1 cellular context compared by ENCODE assay signal in genomic region chr20:1185781-1186334, GRCh38.
TF ChIP-seq lines count a peak whose summit lies in the region.

No MANE protein-coding gene starts in this region.

TF ChIP-seq in HepG2, 621 proteins besides CTCF, POLR2A, EP300 and RAD21 (continued from another document and continues in another):
- TF ChIP-seq MZF1 (CRISPR knock-in tag; IDR thresholded peaks at IDR 0.05; ENCODE audit: borderline replicate concordance) (0 out of 2 replicates have a peak, but pooled peaks have one; percentile 43), POGZ (CRISPR knock-in tag; IDR thresholded peaks at IDR 0.05) (0 out of 2 replicates have a peak, but pooled peaks have one; percentile 38), MED1 (CRISPR knock-in tag; IDR thresholded peaks at IDR 0.05) (no peak), MEIS1 (CRISPR knock-in tag; IDR thresholded peaks at IDR 0.05; ENCODE audit: borderline replicate concordance) (no peak), SPEN (CRISPR knock-in tag; IDR thresholded peaks at IDR 0.05; ENCODE audit: low read depth) (peak; percentile 18; the same call in 1 of the 2 replicates), SRSF1 (optimal IDR thresholded peaks at IDR 0.05; ENCODE audit: low read depth, low read length) (peak; percentile 41), KLF9 (CRISPR knock-in tag; IDR thresholded peaks at IDR 0.05; ENCODE audit: low read depth) (no peak), NR2F6 (IDR thresholded peaks at IDR 0.05) (no peak), NR2F6 (CRISPR knock-in tag; IDR thresholded peaks at IDR 0.05) (peak; percentile 26; the same call in 1 of the 2 replicates), KDM3A (CRISPR knock-in tag; IDR thresholded peaks at IDR 0.05; ENCODE audit: low read depth) (peak; percentile 78), XBP1 (CRISPR knock-in tag; IDR thresholded peaks at IDR 0.05) (no peak), ZNF710 (CRISPR knock-in tag; IDR thresholded peaks at IDR 0.05; ENCODE audit: borderline replicate concordance) (peak; percentile 53; the same call in 1 of the 2 replicates), ARID5B (CRISPR knock-in tag; IDR thresholded peaks at IDR 0.05) (peak; percentile 26; the same call in 1 of the 2 replicates), TSC22D2 (CRISPR knock-in tag; IDR thresholded peaks at IDR 0.05; ENCODE audit: borderline replicate concordance) (peak; percentile 52; the same call in 1 of the 2 replicates), ZNF598 (CRISPR knock-in tag; IDR thresholded peaks at IDR 0.05; ENCODE audit: borderline replicate concordance) (0 out of 2 replicates have a peak, but pooled peaks have one; percentile 46), DR1 (CRISPR knock-in tag; IDR thresholded peaks at IDR 0.05) (no peak), REPIN1 (CRISPR knock-in tag; IDR thresholded peaks at IDR 0.05; ENCODE audit: borderline replicate concordance, low read depth) (no peak), PHF8 (CRISPR knock-in tag; IDR thresholded peaks at IDR 0.05) (peak; percentile 47), PATZ1 (CRISPR knock-in tag; IDR thresholded peaks at IDR 0.05) (peak; percentile 86), ZKSCAN5 (CRISPR knock-in tag; IDR thresholded peaks at IDR 0.05) (no peak), GABPB1 (CRISPR knock-in tag; IDR thresholded peaks at IDR 0.05) (no peak; the same call in 1 of the 2 replicates), GABPA (IDR thresholded peaks at IDR 0.05; ENCODE audit: low read depth, low read length) (no peak), GABPA (CRISPR knock-in tag; IDR thresholded peaks at IDR 0.05; ENCODE audit: low read depth) (0 out of 2 replicates have a peak, but pooled peaks have one; percentile 14), HNF4G (IDR thresholded peaks at IDR 0.05; ENCODE audit: borderline replicate concordance, low read depth, low read length) (peak; percentile 34; the same call in 1 of the 2 replicates), HNF4G (CRISPR knock-in tag; IDR thresholded peaks at IDR 0.05; ENCODE audit: borderline replicate concordance, low read depth) (peak; percentile 55; the same call in 1 of the 2 replicates), ZNF891 (CRISPR knock-in tag; IDR thresholded peaks at IDR 0.05) (peak; percentile 66; the same call in 1 of the 2 replicates), TBL1XR1 (IDR thresholded peaks at IDR 0.05; ENCODE audit: borderline replicate concordance, low read length, partially characterized antibody) (peak; percentile 51), HOXA5 (CRISPR knock-in tag; IDR thresholded peaks at IDR 0.05) (0 out of 2 replicates have a peak, but pooled peaks have one; percentile 35), ZSCAN29 (CRISPR knock-in tag; conservative IDR thresholded peaks at IDR 0.05) (no peak), HMGXB4 (CRISPR knock-in tag; IDR thresholded peaks at IDR 0.05; ENCODE audit: borderline replicate concordance in 1 of 2, low read depth in 1 of 2) (peak; percentile 62 to 96), ZBTB37 (CRISPR knock-in tag; IDR thresholded peaks at IDR 0.05) (0 out of 2 replicates have a peak, but pooled peaks have one; percentile 22), KLF13 (CRISPR knock-in tag; IDR thresholded peaks at IDR 0.05) (0 out of 2 replicates have a peak, but pooled peaks have one; percentile 49), MXI1 (IDR thresholded peaks at IDR 0.05; ENCODE audit: borderline replicate concordance, low read depth, low read length) (peak; percentile 20; the same call in 1 of the 3 replicates), ZNF253 (CRISPR knock-in tag; IDR thresholded peaks at IDR 0.05; ENCODE audit: borderline replicate concordance) (no peak), ZNF572 (CRISPR knock-in tag; IDR thresholded peaks at IDR 0.05) (0 out of 2 replicates have a peak, but pooled peaks have one; percentile 55), ASH2L (IDR thresholded peaks at IDR 0.05; ENCODE audit: insufficient read length, low read depth, low read length) (peak; percentile 62), TERF1 (CRISPR knock-in tag; IDR thresholded peaks at IDR 0.05) (peak; percentile 72; the same call in 1 of the 2 replicates), HNRNPL (IDR thresholded peaks at IDR 0.05; ENCODE audit: low read depth, low read length) (0 out of 2 replicates have a peak, but pooled peaks have one; percentile 48), ZFP36 (IDR thresholded peaks at IDR 0.05; ENCODE audit: borderline replicate concordance, low read depth, low read length, partially characterized antibody) (peak; percentile 30), ZNF546 (CRISPR knock-in tag; conservative IDR thresholded peaks at IDR 0.05) (0 out of 2 replicates have a peak, but pooled peaks have one; percentile 2), STAG1 (CRISPR knock-in tag; IDR thresholded peaks at IDR 0.05) (peak; percentile 60), FOXA3 (CRISPR knock-in tag; IDR thresholded peaks at IDR 0.05) (0 out of 2 replicates have a peak, but pooled peaks have one; percentile 11)
